ENCODE assay signal across 8 cellular contexts in the genomic region with DNA sequence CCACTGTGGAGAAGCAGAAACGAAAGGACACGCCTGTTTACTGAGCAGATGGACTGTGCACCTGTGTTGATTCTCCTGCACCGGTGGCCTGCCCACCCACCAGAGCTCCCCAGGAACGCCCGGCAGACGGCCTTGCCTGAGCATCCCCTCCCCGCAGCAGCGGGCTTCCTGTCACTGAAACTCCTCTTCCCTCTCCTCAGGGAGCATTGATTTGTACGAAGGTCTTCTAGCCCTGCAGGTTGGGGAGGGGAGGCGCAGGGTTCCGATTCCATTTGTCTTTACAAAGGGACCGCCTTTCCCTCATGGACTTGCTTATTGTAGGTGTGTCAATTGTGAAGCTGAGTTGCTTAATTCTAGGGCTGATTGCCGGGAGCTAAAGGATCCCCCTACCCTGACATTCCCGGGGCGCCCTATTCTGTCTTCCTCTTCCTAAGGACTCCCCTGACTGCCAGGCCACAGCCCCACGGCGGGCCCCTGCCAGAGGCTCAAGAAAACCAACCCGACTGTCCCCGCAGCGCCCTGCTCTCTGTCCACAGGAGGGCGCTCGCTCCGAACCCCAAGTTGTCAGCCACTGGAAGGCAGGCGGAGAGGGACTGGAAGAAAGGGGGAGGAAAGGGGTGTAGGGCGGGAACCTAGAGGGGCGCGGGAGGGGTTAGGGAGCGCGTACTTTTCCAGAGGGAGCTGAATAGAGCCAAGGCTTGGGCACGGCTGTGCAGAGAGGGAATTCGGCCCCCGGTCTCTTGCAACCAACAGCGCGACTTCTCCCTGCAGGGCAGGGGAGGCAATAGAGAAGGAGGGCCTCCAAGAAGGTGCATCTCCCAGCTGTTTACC. TPM values are rescaled to one million over a fixed set of nuclear protein-coding genes. Genes with fewer than 3 reads are reported as not detected.
DNase-seq lines count a peak whose midpoint lies in the region; ATAC-seq and TF ChIP-seq lines count a peak whose summit lies in the region.

No MANE protein-coding gene starts in this region.

- no TSS peak for BruUV-seq in PC-3 (replicated peaks; lab: Mats Ljungman, UMichigan)

- H3K9me3 Mint-ChIP-seq in activated T-helper 1 cell treated with anti-CD3 and anti-CD28 coated beads, Interleukin-12 subunit alpha, Interleukin-12 subunit beta, Interleukin-2, Interleukin-4 antibody, amounts not matched to agents 30 ng/mL and 10 ng/mL and 1 ng/mL, durations not matched to agents 14 hours and 24 hours and 36 hours, result no peaks in the 10 kb centered on the region

- intact Hi-C loops in PC-3 (cut with micrococcal nuclease) (loop anchor here (1.0 to 2.0 kb wide), 4 partner anchors 12 to 76 kb away; a partner anchor contains a TSS), esophagus squamous epithelium (cut with DNase I) (no loop called here)
- intact Hi-C loops in activated T-helper 1 cell treated with anti-CD3 and anti-CD28 coated beads, Interleukin-12 subunit alpha, Interleukin-12 subunit beta, Interleukin-2, Interleukin-4 antibody, amounts not matched to agents 30 ng/mL and 10 ng/mL and 1 ng/mL, durations not matched to agents 14 hours and 24 hours and 36 hours (cut with micrococcal nuclease), result loop anchor here (1.0 kb wide), 3 partner anchors 22 to 101 kb away; a partner anchor contains a TSS

- no peaks in the 10 kb centered on the region for H4K20me1 ChIP-seq in BLaER1 treated with 17β-estradiol and CSF1 and Interleukin-3, amounts not matched to agents 10 nM and 100 nM
- H4K20me1 ChIP-seq in PC-3 (ENCODE audit: low read length), result 0 out of 2 replicates have a peak, but pooled peaks cover 3% of the 10 kb centered on the region

- H3K79me2 ChIP-seq in PC-3 (ENCODE audit: low read length), result peaks cover 23% of the 10 kb centered on the region

- 20 to 32% methylated on average over 14 to 26 of the region's 34 CpGs for WGBS in esophagus squamous epithelium, 2 donors

- peaks cover 12% of the 10 kb centered on the region for H3K36me3 Mint-ChIP-seq in activated T-helper 1 cell treated with anti-CD3 and anti-CD28 coated beads, Interleukin-12 subunit alpha, Interleukin-12 subunit beta, Interleukin-2, Interleukin-4 antibody, amounts not matched to agents 30 ng/mL and 10 ng/mL and 1 ng/mL, durations not matched to agents 14 hours and 24 hours and 36 hours (ENCODE audit: low read depth)

- peaks cover 62% of the 10 kb centered on the region for H3K4me1 Mint-ChIP-seq in activated T-helper 1 cell treated with anti-CD3 and anti-CD28 coated beads, Interleukin-12 subunit alpha, Interleukin-12 subunit beta, Interleukin-2, Interleukin-4 antibody, amounts not matched to agents 30 ng/mL and 10 ng/mL and 1 ng/mL, durations not matched to agents 14 hours and 24 hours and 36 hours (ENCODE audit: low read depth)

- peak; percentile 87 for DNase-seq in PC-3
- peak; percentile 72 for DNase-seq in activated T-helper 1 cell treated with anti-CD3 and anti-CD28 coated beads, Interleukin-12 subunit alpha, Interleukin-12 subunit beta, Interleukin-2, Interleukin-4 antibody, amounts not matched to agents 30 ng/mL and 10 ng/mL and 1 ng/mL, durations not matched to agents 14 hours and 24 hours and 36 hours (ENCODE audit: low spot score)
- no peak for DNase-seq in esophagus squamous epithelium (lab: John Stamatoyannopoulos, UW)
- DNase-seq in stimulated activated CD8-positive, alpha-beta memory T cell treated with anti-CD3 and anti-CD28 coated beads, Interleukin-4, amount 100 ng/mL, for 4 hours (ENCODE audit: low read depth in 2 of 2, low spot score in 1 of 2), result peak; percentile 27 to 58

- ATAC-seq in PC-3, result peak; percentile 21
- no peak for ATAC-seq in GM21717 (IDR thresholded peaks at IDR 0.05; ENCODE audit: unreplicated experiment)

- H3K27me3 Mint-ChIP-seq in activated T-helper 1 cell treated with anti-CD3 and anti-CD28 coated beads, Interleukin-12 subunit alpha, Interleukin-12 subunit beta, Interleukin-2, Interleukin-4 antibody, amounts not matched to agents 30 ng/mL and 10 ng/mL and 1 ng/mL, durations not matched to agents 14 hours and 24 hours and 36 hours (ENCODE audit: insufficient read depth), result no peaks in the 10 kb centered on the region

- peak overlapping the region in 5 of 10 experiments; percentile 17 to 75 (median 67); a peak in 8 of 20 replicates for H3K4me3 ChIP-seq in BLaER1 treated with 17β-estradiol and CSF1 and Interleukin-3, amounts not matched to agents 10 nM and 100 nM
- H3K4me3 ChIP-seq in HUES48 (ENCODE audit: low read depth, low read length), result peak overlapping the region; percentile 57
- H3K4me3 ChIP-seq in PC-3 (ENCODE audit: low read length), result peak overlapping the region; percentile 28; the same call in 1 of the 2 replicates
- H3K4me3 ChIP-seq in esophagus squamous epithelium, result peak overlapping the region; percentile 55 to 91 (median 76)
- peak overlapping the region; percentile 85 for H3K4me3 ChIP-seq in mucosa of stomach (ENCODE audit: low read length)

- H3K27me3 ChIP-seq in BLaER1 treated with 17β-estradiol and CSF1 and Interleukin-3, amounts not matched to agents 10 nM and 100 nM, result peaks cover 0 to 23% (median 5%) of the 10 kb centered on the region in 11 experiments; a peak in 12 of 22 replicates
- H3K27me3 ChIP-seq in HUES48 (ENCODE audit: control insufficient read depth, insufficient read depth, low read length) (peaks cover 36% of the 10 kb centered on the region), PC-3 (ENCODE audit: low read length) (no peaks in the 10 kb centered on the region), esophagus squamous epithelium (no peaks in the 10 kb centered on the region), mucosa of stomach (ENCODE audit: control insufficient read depth, insufficient read depth, low read length) (no peaks in the 10 kb centered on the region)

- CTCF ChIA-PET in PC-3 (lab: Charles Lee), result interaction anchor here (0.7 to 2.6 kb wide), 16 partner anchors 12 to 177 kb away, joined by 3 to 25 read pairs (median 4); a partner anchor contains a TSS

- H3K4me1 ChIP-seq in BLaER1 treated with 17β-estradiol and CSF1 and Interleukin-3, amounts not matched to agents 10 nM and 100 nM, result peaks cover 45 to 69% (median 58%) of the 10 kb centered on the region in 10 experiments
- peaks cover 24% of the 10 kb centered on the region for H3K4me1 ChIP-seq in HUES48 (ENCODE audit: control insufficient read depth, insufficient read depth, low read length)
- peaks cover 46% of the 10 kb centered on the region for H3K4me1 ChIP-seq in PC-3 (ENCODE audit: insufficient read depth, low read length)
- H3K4me1 ChIP-seq in esophagus squamous epithelium, result peaks cover 35 to 68% (median 54%) of the 10 kb centered on the region in 3 donors
- H3K4me1 ChIP-seq in mucosa of stomach (ENCODE audit: control insufficient read depth, insufficient read depth, low read length), result peaks cover 54% of the 10 kb centered on the region

- no peaks in the 10 kb centered on the region for H3K9me2 ChIP-seq in PC-3 (replicated peaks; ENCODE audit: low read length)

- peak in 1 of 4 donors; percentile 39 for TF ChIP-seq POLR2A in esophagus squamous epithelium (IDR thresholded peaks at IDR 0.05)

- peaks cover 0 to 9% (median 0%) of the 10 kb centered on the region in 11 experiments; a peak in 3 of 22 replicates for H3K36me3 ChIP-seq in BLaER1 treated with 17β-estradiol and CSF1 and Interleukin-3, amounts not matched to agents 10 nM and 100 nM
- H3K36me3 ChIP-seq in HUES48 (ENCODE audit: control insufficient read depth, insufficient read depth, low read length) (no peaks in the 10 kb centered on the region), PC-3 (ENCODE audit: low read depth, low read length) (peaks cover 12% of the 10 kb centered on the region), esophagus squamous epithelium (no peaks in the 10 kb centered on the region), mucosa of stomach (ENCODE audit: control insufficient read depth, insufficient read depth, low read length) (peaks cover 14% of the 10 kb centered on the region)

- H3K4me3 Mint-ChIP-seq in activated T-helper 1 cell treated with anti-CD3 and anti-CD28 coated beads, Interleukin-12 subunit alpha, Interleukin-12 subunit beta, Interleukin-2, Interleukin-4 antibody, amounts not matched to agents 30 ng/mL and 10 ng/mL and 1 ng/mL, durations not matched to agents 14 hours and 24 hours and 36 hours, result peak overlapping the region; percentile 91

- peak; percentile 96 for TF ChIP-seq CTCF in PC-3 (conservative IDR thresholded peaks at IDR 0.05; ENCODE audit: low read depth, low read length)
- TF ChIP-seq CTCF in esophagus squamous epithelium (IDR thresholded peaks at IDR 0.05), result peak; percentile 77 to 97 (median 94)

- H3K27ac ChIP-seq in BLaER1 treated with 17β-estradiol and CSF1 and Interleukin-3, amounts not matched to agents 10 nM and 100 nM, result peak overlapping the region in 6 of 11 experiments; percentile 3 to 47 (median 24); a peak in 7 of 22 replicates
- H3K27ac ChIP-seq in HUES48 (ENCODE audit: low read depth, low read length) (peak overlapping the region; percentile 48), PC-3 (ENCODE audit: low read length) (peak overlapping the region; percentile 94), esophagus squamous epithelium (peak overlapping the region; percentile 99 to 100 (median 100))

- POLR2A ChIA-PET in PC-3 (lab: Charles Lee; ENCODE audit: unreplicated experiment), result interaction anchor here (0.7 to 4.6 kb wide), 6 partner anchors 11 to 101 kb away, joined by 3 to 47 read pairs (median 8); a partner anchor contains a TSS

- peaks cover 5% of the 10 kb centered on the region for H3F3A ChIP-seq in PC-3 (ENCODE audit: low read length, unreplicated experiment)

- no peak overlapping the region for H2AFZ ChIP-seq in PC-3 (ENCODE audit: low read length)

- peak overlapping the region in 6 of 11 experiments; percentile 3 to 82 (median 30); a peak in 6 of 22 replicates for H3K9ac ChIP-seq in BLaER1 treated with 17β-estradiol and CSF1 and Interleukin-3, amounts not matched to agents 10 nM and 100 nM
- H3K9ac ChIP-seq in HUES48 (ENCODE audit: low read depth, low read length) (no peak overlapping the region), PC-3 (ENCODE audit: low read length) (peak overlapping the region; percentile 95), mucosa of stomach (ENCODE audit: low read length) (peak overlapping the region; percentile 99)

- no peaks in the 10 kb centered on the region for H3K9me3 ChIP-seq in BLaER1 treated with 17β-estradiol and CSF1 and Interleukin-3, amounts not matched to agents 10 nM and 100 nM (replicated peaks in 1 of 11)
- H3K9me3 ChIP-seq in HUES48 (ENCODE audit: control insufficient read depth, insufficient read depth, low read length) (no peaks in the 10 kb centered on the region), PC-3 (ENCODE audit: low read length) (no peaks in the 10 kb centered on the region), esophagus squamous epithelium (no peaks in the 10 kb centered on the region), mucosa of stomach (ENCODE audit: control insufficient read depth, low read length) (no peaks in the 10 kb centered on the region)

- peak overlapping the region; percentile 83 for H3K27ac Mint-ChIP-seq in activated T-helper 1 cell treated with anti-CD3 and anti-CD28 coated beads, Interleukin-12 subunit alpha, Interleukin-12 subunit beta, Interleukin-2, Interleukin-4 antibody, amounts not matched to agents 30 ng/mL and 10 ng/mL and 1 ng/mL, durations not matched to agents 14 hours and 24 hours and 36 hours

- H3K4me2 ChIP-seq in BLaER1 treated with 17β-estradiol and CSF1 and Interleukin-3, amounts not matched to agents 10 nM and 100 nM, result peak overlapping the region; percentile 61 to 97 (median 93)
- peak overlapping the region; percentile 84 for H3K4me2 ChIP-seq in PC-3 (ENCODE audit: low read length)

RNA-seq across cellular contexts. Expression of a gene that starts 2.8 kb away (rescaled TPM):
- total RNA-seq in PC-3 (2014; rRNA removed) (1,818 and 2,572 TPM in 2 replicates), esophagus squamous epithelium (100 to 1,000 TPM; 270 to 943 (median 394) TPM)
- total RNA-seq in activated T-helper 1 cell treated with anti-CD3 and anti-CD28 coated beads, Interleukin-12 subunit alpha, Interleukin-12 subunit beta, Interleukin-2, Interleukin-4 antibody, amounts not matched to agents 30 ng/mL and 10 ng/mL and 1 ng/mL, durations not matched to agents 14 hours and 24 hours and 36 hours, result 154 and 159 TPM in 2 replicates

RNA-seq across cellular contexts. Expression of a gene that starts 7.8 kb away (rescaled TPM):
- 2.5 and 6.3 TPM in 2 replicates for total RNA-seq in PC-3 (2014; rRNA removed)
- total RNA-seq in activated T-helper 1 cell treated with anti-CD3 and anti-CD28 coated beads, Interleukin-12 subunit alpha, Interleukin-12 subunit beta, Interleukin-2, Interleukin-4 antibody, amounts not matched to agents 30 ng/mL and 10 ng/mL and 1 ng/mL, durations not matched to agents 14 hours and 24 hours and 36 hours, result 1.3 and 1.6 TPM in 2 replicates
- not detected for total RNA-seq in esophagus squamous epithelium

RNA-seq across cellular contexts. Expression of a gene that starts 12.6 kb away (rescaled TPM):
- 32.2 and 55.8 TPM in 2 replicates for total RNA-seq in PC-3 (2014; rRNA removed)
- 165 and 167 TPM in 2 replicates for total RNA-seq in activated T-helper 1 cell treated with anti-CD3 and anti-CD28 coated beads, Interleukin-12 subunit alpha, Interleukin-12 subunit beta, Interleukin-2, Interleukin-4 antibody, amounts not matched to agents 30 ng/mL and 10 ng/mL and 1 ng/mL, durations not matched to agents 14 hours and 24 hours and 36 hours
- total RNA-seq in esophagus squamous epithelium, result 100 to 1,000 TPM in 2 of 4 donors, 10 to 100 TPM in 2; 58.6 to 205 (median 122) TPM

RNA-seq across cellular contexts. Expression of a gene that starts 16.1 kb away (rescaled TPM):
- total RNA-seq in PC-3 (2014; rRNA removed) (4.6 and 7.9 TPM in 2 replicates), esophagus squamous epithelium (10 to 100 TPM in 1 of 4 donors, 1 to 10 TPM in 3; 1.2 to 16.5 (median 9.2) TPM)
- not detected in 2 replicates for total RNA-seq in activated T-helper 1 cell treated with anti-CD3 and anti-CD28 coated beads, Interleukin-12 subunit alpha, Interleukin-12 subunit beta, Interleukin-2, Interleukin-4 antibody, amounts not matched to agents 30 ng/mL and 10 ng/mL and 1 ng/mL, durations not matched to agents 14 hours and 24 hours and 36 hours

RNA-seq across cellular contexts. Expression of a gene that starts 32.7 kb away (rescaled TPM):
- total RNA-seq in PC-3 (2014; rRNA removed) (358 and 373 TPM in 2 replicates), esophagus squamous epithelium (1,000 to 10,000 TPM in 3 of 4 donors, 100 to 1,000 TPM in 1; 949 to 3,544 (median 1,180) TPM)
- 0.21 and 1.1 TPM in 2 replicates for total RNA-seq in activated T-helper 1 cell treated with anti-CD3 and anti-CD28 coated beads, Interleukin-12 subunit alpha, Interleukin-12 subunit beta, Interleukin-2, Interleukin-4 antibody, amounts not matched to agents 30 ng/mL and 10 ng/mL and 1 ng/mL, durations not matched to agents 14 hours and 24 hours and 36 hours

Comparison
In these comparisons a context has a peak if more than half of its experiments do, and no peak if none do; other contexts are left out.
1. H3K27ac ChIP-seq: peak in every context shown above with its lines; median percentile 100 in esophagus squamous epithelium; 94 in PC-3; 48 in HUES48; 24 in BLaER1 treated with 17β-estradiol and CSF1 and Interleukin-3, amounts not matched to agents 10 nM and 100 nM.